1 cellular context compared by ENCODE assay signal in genomic region chr13:109836629-109837607, GRCh38.
TF ChIP-seq lines count a peak whose summit lies in the region.

No MANE protein-coding gene starts in this region.

TF ChIP-seq in IMR-90, 13 proteins besides CTCF, POLR2A, EP300 and RAD21 (continued from another document):
- TF ChIP-seq, protein P1, sequence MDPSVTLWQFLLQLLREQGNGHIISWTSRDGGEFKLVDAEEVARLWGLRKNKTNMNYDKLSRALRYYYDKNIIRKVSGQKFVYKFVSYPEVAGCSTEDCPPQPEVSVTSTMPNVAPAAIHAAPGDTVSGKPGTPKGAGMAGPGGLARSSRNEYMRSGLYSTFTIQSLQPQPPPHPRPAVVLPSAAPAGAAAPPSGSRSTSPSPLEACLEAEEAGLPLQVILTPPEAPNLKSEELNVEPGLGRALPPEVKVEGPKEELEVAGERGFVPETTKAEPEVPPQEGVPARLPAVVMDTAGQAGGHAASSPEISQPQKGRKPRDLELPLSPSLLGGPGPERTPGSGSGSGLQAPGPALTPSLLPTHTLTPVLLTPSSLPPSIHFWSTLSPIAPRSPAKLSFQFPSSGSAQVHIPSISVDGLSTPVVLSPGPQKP (IDR thresholded peaks at IDR 0.05; ENCODE audit: borderline replicate concordance, low read depth, low read length): no peak
- TF ChIP-seq CEBPB (IDR thresholded peaks at IDR 0.05; ENCODE audit: low read depth, low read length) (no peak), BHLHE40 (IDR thresholded peaks at IDR 0.05; ENCODE audit: low read depth, low read length) (no peak), MAFK (IDR thresholded peaks at IDR 0.05; ENCODE audit: low read depth, low read length) (no peak), USF2 (IDR thresholded peaks at IDR 0.05; ENCODE audit: low read depth, low read length) (no peak), MAZ (IDR thresholded peaks at IDR 0.05; ENCODE audit: borderline replicate concordance, low read depth, low read length) (no peak)
TF ChIP-seq in IMR-90: peak in this region for 0.
